Comparison of ENCODE assay signal across 13 cellular contexts in the genomic region with DNA sequence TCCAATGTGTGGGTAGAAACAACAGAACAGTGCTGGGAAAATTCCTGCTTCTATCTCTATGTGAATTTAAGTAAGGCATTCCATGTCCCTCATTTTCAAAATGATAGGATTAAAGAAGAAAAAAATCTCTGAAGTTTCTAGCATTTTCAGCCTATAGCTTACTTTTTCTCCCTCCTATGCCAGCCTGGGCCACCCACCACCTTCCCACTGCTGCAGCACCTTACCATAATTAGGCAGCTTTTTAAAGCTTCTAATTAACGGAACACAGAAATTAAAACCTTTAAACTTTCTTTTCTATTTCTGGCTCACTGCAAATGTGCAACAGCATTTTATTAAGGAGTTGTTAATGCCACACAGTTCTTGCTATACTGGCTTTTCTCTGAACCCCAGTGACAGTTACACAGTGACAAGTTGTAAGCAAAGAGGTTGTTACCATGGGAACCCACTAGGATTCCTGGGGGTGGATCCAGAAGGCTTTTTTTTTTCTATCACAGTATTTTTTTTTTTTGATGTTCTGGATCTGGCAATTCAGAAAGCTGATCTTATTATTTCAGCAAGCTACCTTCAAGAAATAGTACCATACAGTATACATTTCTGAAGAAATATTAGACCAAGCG. TPM values are rescaled to one million over a fixed set of nuclear protein-coding genes. Genes with fewer than 3 reads are reported as not detected.
DNase-seq lines count a peak whose midpoint lies in the region; ATAC-seq and TF ChIP-seq lines count a peak whose summit lies in the region.
"Had no signal": no experiment of that assay in that cellular context is flagged by ENCODE, and none has a peak within 500 bp of the region (broad histone marks: within the 10 kb centered on the region; RNA-seq: fewer than 3 reads in every experiment).

No MANE protein-coding gene starts in this region.

- peaks cover 32% of the 10 kb centered on the region for H3K4me1 ChIP-seq in osteoblast (ENCODE audit: insufficient read depth, low read length)

- H2AFZ ChIP-seq in osteoblast (ENCODE audit: low read length): no peak overlapping the region

- intact Hi-C loops in dendritic cell treated with granulocyte-macrophage colony-stimulating factor and Interleukin-4, amounts not matched to agents 40 ng/mL and 50 ng/mL, for 4 days (cut with micrococcal nuclease): loop anchor here (5.0 kb wide), 1 partner anchor 35 kb away; no protein-coding TSS in a partner anchor

- peaks cover 98% of the 10 kb centered on the region for H3K79me2 ChIP-seq in osteoblast (ENCODE audit: insufficient read depth, low read length)

- peak overlapping the region; percentile 62 for H3K27ac Mint-ChIP-seq in dendritic cell treated with granulocyte-macrophage colony-stimulating factor and Interleukin-4, amounts not matched to agents 40 ng/mL and 50 ng/mL, for 4 days

- peaks cover 58% of the 10 kb centered on the region for H3K36me3 Mint-ChIP-seq in dendritic cell treated with granulocyte-macrophage colony-stimulating factor and Interleukin-4, amounts not matched to agents 40 ng/mL and 50 ng/mL, for 4 days (ENCODE audit: low read depth)

- peak overlapping the region; percentile 4 for H3K4me3 ChIP-seq in osteoblast (ENCODE audit: insufficient read depth, low read length)
- H3K4me3 ChIP-seq: upper lobe of left lung had no signal

- TF ChIP-seq CTCF in osteoblast (IDR thresholded peaks at IDR 0.05; ENCODE audit: extremely low read depth, low read depth, low read length): no peak

- no peaks in the 10 kb centered on the region for H3K27me3 ChIP-seq in osteoblast (ENCODE audit: insufficient read depth, low read length)
- H3K27me3 ChIP-seq: upper lobe of left lung had no signal

- H3K4me3 Mint-ChIP-seq in dendritic cell treated with granulocyte-macrophage colony-stimulating factor and Interleukin-4, amounts not matched to agents 40 ng/mL and 50 ng/mL, for 4 days: no peak overlapping the region
- H3K4me3 Mint-ChIP-seq: T-cell had no signal

- peaks cover 51% of the 10 kb centered on the region for H4K20me1 ChIP-seq in osteoblast (ENCODE audit: insufficient read depth, low read length)

- no peaks in the 10 kb centered on the region for H3K9me3 Mint-ChIP-seq in dendritic cell treated with granulocyte-macrophage colony-stimulating factor and Interleukin-4, amounts not matched to agents 40 ng/mL and 50 ng/mL, for 4 days
- H3K9me3 Mint-ChIP-seq: T-cell had no signal

- peak overlapping the region; percentile 77 for H3K27ac ChIP-seq in osteoblast (ENCODE audit: low read depth, low read length)
- H3K27ac ChIP-seq: HL-60, upper lobe of left lung had no signal

- peak overlapping the region; percentile 59 for H3K4me2 ChIP-seq in osteoblast (ENCODE audit: insufficient read depth, low read length)

- H3K4me1 Mint-ChIP-seq in dendritic cell treated with granulocyte-macrophage colony-stimulating factor and Interleukin-4, amounts not matched to agents 40 ng/mL and 50 ng/mL, for 4 days (ENCODE audit: low read depth): peaks cover 44% of the 10 kb centered on the region

- no peaks in the 10 kb centered on the region for H3K27me3 Mint-ChIP-seq in dendritic cell treated with granulocyte-macrophage colony-stimulating factor and Interleukin-4, amounts not matched to agents 40 ng/mL and 50 ng/mL, for 4 days
- H3K27me3 Mint-ChIP-seq: T-cell had no signal

- H3K9me3 ChIP-seq in osteoblast (ENCODE audit: low read depth, low read length): no peaks in the 10 kb centered on the region
- H3K9me3 ChIP-seq: Caco-2, upper lobe of left lung had no signal

- ATAC-seq in GM19328 (IDR thresholded peaks at IDR 0.05; ENCODE audit: unreplicated experiment): no peak
- no peak for ATAC-seq in GM18502 (IDR thresholded peaks at IDR 0.05; ENCODE audit: poor library complexity, unreplicated experiment)
- ATAC-seq: T-cell had no signal

- peaks cover 4% of the 10 kb centered on the region for H3K36me3 ChIP-seq in osteoblast (ENCODE audit: insufficient read depth, low read length)

- DNase-seq in CD1c-positive myeloid dendritic cell (ENCODE audit: extremely low spot score): peak; percentile 54
- DNase-seq in NCI-H2227 (lab: John Stamatoyannopoulos, UW; ENCODE audit: unreplicated experiment): peak; percentile 57
- peak; percentile 29 for DNase-seq in osteoblast (ENCODE audit: insufficient read length, low spot score, missing footprints)
- no peak for DNase-seq in activated effector memory CD4-positive, alpha-beta T cell treated with Interleukin-2 at 50 U/mL for 16 hours
- no peak for DNase-seq in activated T-cell treated with anti-CD3 and anti-CD28 coated beads for 4 hours
- DNase-seq: NCI-H1048, T-cell, upper lobe of left lung had no signal

RNA-seq across cellular contexts. Expression of gene CELF1, which starts 20.2 kb away (rescaled TPM):
- total RNA-seq in osteoblast: 136 and 148 TPM in 2 replicates

RNA-seq across cellular contexts. Expression of gene PTPMT1, which starts 32.7 kb away (rescaled TPM):
- 67.5 and 80.7 TPM in 2 replicates for total RNA-seq in osteoblast

RNA-seq across cellular contexts. Expression of gene KBTBD4, which starts 46.1 kb away (rescaled TPM):
- total RNA-seq in osteoblast: 26.8 and 28.3 TPM in 2 replicates

RNA-seq across cellular contexts. Expression of gene NDUFS3, which starts 46.2 kb away (rescaled TPM):
- 55.0 and 56.9 TPM in 2 replicates for total RNA-seq in osteoblast

RNA-seq across cellular contexts. Expression of gene FAM180B, which starts 53.8 kb away (rescaled TPM):
- total RNA-seq in osteoblast: not detected in 2 replicates
- total RNA-seq: Caco-2 had no signal

Comparison
In these comparisons a context has a peak if more than half of its experiments do, and no peak if none do; other contexts are left out.
1. DNase-seq: peak in CD1c-positive myeloid dendritic cell (single experiment), NCI-H2227 (single experiment) and osteoblast (single experiment); none in activated effector memory CD4-positive, alpha-beta T cell treated with Interleukin-2 at 50 U/mL for 16 hours (single experiment) and activated T-cell treated with anti-CD3 and anti-CD28 coated beads for 4 hours (single experiment).